17 cellular contexts compared by ENCODE assay signal in the genomic region with DNA sequence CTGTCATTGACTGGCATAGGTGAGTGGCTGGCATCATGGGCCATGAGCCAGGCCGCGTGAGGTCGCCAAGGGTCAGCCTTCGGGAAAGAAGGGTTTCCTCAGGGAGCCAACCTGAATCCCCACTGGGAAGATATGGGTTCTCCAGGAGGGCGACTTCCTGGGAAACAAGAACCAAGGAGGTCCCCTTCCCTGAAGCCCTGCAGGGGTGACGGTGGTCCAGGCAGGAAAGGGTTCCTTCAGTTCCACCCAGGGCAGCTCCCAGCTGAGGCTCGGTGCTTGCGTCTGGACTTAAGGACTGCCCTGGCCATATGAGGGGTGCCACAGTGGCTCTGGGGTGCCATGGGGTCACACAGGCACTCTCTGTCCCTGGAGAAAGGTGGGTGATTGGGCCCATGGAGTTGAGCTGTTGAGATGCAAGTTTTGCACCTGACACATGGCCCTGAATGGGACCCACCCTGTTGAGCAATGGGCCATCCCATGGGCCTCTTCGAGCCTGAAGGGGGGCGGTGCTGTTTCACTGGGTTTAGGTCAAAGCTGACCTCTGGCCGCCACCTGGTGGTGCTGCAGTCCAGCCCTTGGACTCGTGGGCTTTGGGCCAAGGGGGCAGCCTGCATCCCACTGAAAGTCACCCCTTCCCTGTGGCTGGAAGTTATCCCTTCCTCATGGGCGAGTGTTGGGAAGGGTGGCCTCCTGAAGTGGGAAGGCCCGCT.
DNase-seq lines count a peak whose midpoint lies in the region; ATAC-seq and TF ChIP-seq lines count a peak whose summit lies in the region.
"Had no signal": no experiment of that assay in that cellular context is flagged by ENCODE, and none has a peak within 500 bp of the region (broad histone marks: within the 10 kb centered on the region; RNA-seq: fewer than 3 reads in every experiment).

No MANE protein-coding gene starts in this region.

- H3K36me3 ChIP-seq in upper lobe of right lung = no peaks in the 10 kb centered on the region
- H3K36me3 ChIP-seq: neutrophil had no signal

- H3K27ac ChIP-seq in upper lobe of right lung (no peak overlapping the region), caudate nucleus (ENCODE audit: low read depth, low read length) (no peak overlapping the region)
- H3K27ac ChIP-seq: neutrophil had no signal

- intact Hi-C loops in cardiac septum (cut with DNase I) = no loop called here
- intact Hi-C loops in upper lobe of right lung (cut with DNase I) = no loop called here

- H3K4me3 ChIP-seq in upper lobe of right lung = no peak overlapping the region
- H3K4me3 ChIP-seq: smooth muscle cell had no signal

- no peak for ATAC-seq in upper lobe of right lung
- ATAC-seq: Panc1; stimulated activated naive B cell treated with anti-CD40 and anti-IgM and Interleukin-4, amounts not matched to agents 10 μg/mL and 1 μg/mL and 100 μg/mL, for 72 hours had no signal

- DNase-seq in activated gamma-delta T cell treated with Interleukin-2 at 50 U/mL for 16 hours = peak; percentile 2
- no peak for DNase-seq in activated gamma-delta T cell (lab: John Stamatoyannopoulos, UW)
- DNase-seq in cardiac septum (ENCODE audit: low spot score) = peak; percentile 46
- peak; percentile 87 for DNase-seq in mesenteric fat pad (ENCODE audit: low spot score)
- peak; percentile 39 for DNase-seq in upper lobe of right lung
- no peak for DNase-seq in germinal center (ENCODE audit: low spot score)
- no peak for DNase-seq in caudate nucleus (lab: John Stamatoyannopoulos, UW)
- no peak for DNase-seq in SW 1271 (lab: John Stamatoyannopoulos, UW)
- DNase-seq: ACHN; activated naive CD8-positive, alpha-beta T cell treated with anti-CD3 and anti-CD28 coated beads, Interleukin-2, amount 10 ng/mL, durations not matched to agents 7 days and 5 days; H7; mesenchymal stem cell; NCI-H69; stimulated activated naive B cell treated with anti-CD40 and anti-IgM and Interleukin-4, amounts not matched to agents 10 μg/mL and 1 μg/mL and 100 μg/mL, for 72 hours had no signal

- H3K9me3 ChIP-seq in upper lobe of right lung = no peaks in the 10 kb centered on the region

- no peak for TF ChIP-seq CTCF in upper lobe of right lung (IDR thresholded peaks at IDR 0.05)

- H3K4me1 ChIP-seq in upper lobe of right lung = no peaks in the 10 kb centered on the region

- no peaks in the 10 kb centered on the region for H3K27me3 ChIP-seq in upper lobe of right lung
- H3K27me3 ChIP-seq: neutrophil had no signal

Comparison
In these comparisons a context has a peak if more than half of its experiments do, and no peak if none do; other contexts are left out.
1. DNase-seq: peak in activated gamma-delta T cell treated with Interleukin-2 at 50 U/mL for 16 hours (single experiment), cardiac septum (single experiment), mesenteric fat pad (single experiment) and upper lobe of right lung (single experiment); none in activated gamma-delta T cell (single experiment), germinal center (single experiment), caudate nucleus (0 of 61) and SW 1271 (0 of 2).